Comparison of ENCODE assay signal across 26 cellular contexts in genomic region chr1:241331328-241331693, GRCh38. TPM values are rescaled to one million over a fixed set of nuclear protein-coding genes. Genes with fewer than 3 reads are reported as not detected.
DNase-seq lines count a peak whose midpoint lies in the region; ATAC-seq and TF ChIP-seq lines count a peak whose summit lies in the region.
"Had no signal": no experiment of that assay in that cellular context is flagged by ENCODE, and none has a peak within 500 bp of the region (broad histone marks: within the 10 kb centered on the region; RNA-seq: fewer than 3 reads in every experiment).

No MANE protein-coding gene starts in this region.

- H3K4me1 ChIP-seq in KMS-11 (ENCODE audit: low read depth, poor library complexity, severe bottlenecking) (peaks cover 24% of the 10 kb centered on the region), body of pancreas (no peaks in the 10 kb centered on the region), stomach (no peaks in the 10 kb centered on the region)
- H3K4me1 ChIP-seq: HAP-1, upper lobe of left lung had no signal

- DNase-seq in body of pancreas (no peak), lower leg skin (ENCODE audit: low spot score in 2 of 2) (no peak), stomach (no peak)
- DNase-seq: activated CD4-positive, alpha-beta T cell treated with anti-CD3 and anti-CD28 coated beads, Interleukin-2, amount 10 ng/mL, durations not matched to agents 7 days and 5 days; activated CD8-positive, alpha-beta memory T cell treated with anti-CD3 and anti-CD28 coated beads, Interleukin-2, amount 10 ng/mL, durations not matched to agents 7 days and 5 days; anterior cingulate cortex; C1 segment of cervical spinal cord; caudate nucleus; mesendoderm; natural killer cell; NCI-H1092; NCI-H1930; ovary; right cardiac atrium; RPMI8226; T-helper 17 cell; upper lobe of left lung had no signal

- H3K9me3 ChIP-seq in body of pancreas (no peaks in the 10 kb centered on the region), stomach (no peaks in the 10 kb centered on the region)
- H3K9me3 ChIP-seq: HAP-1, ovary, upper lobe of left lung had no signal

- 0 out of 2 replicates have a peak overlapping the region, but pooled peaks have one; percentile 23 for H3K4me2 ChIP-seq in KMS-11

- no peak overlapping the region for H2AFZ ChIP-seq in KMS-11 (ENCODE audit: low read depth)

- no peak overlapping the region for H3K4me3 ChIP-seq in KMS-11 (IDR thresholded peaks at IDR 0.05; ENCODE audit: insufficient read depth, low read depth, low read length)
- H3K4me3 ChIP-seq in body of pancreas = no peak overlapping the region
- H3K4me3 ChIP-seq in lower leg skin (ENCODE audit: low read depth, poor library complexity, severe bottlenecking) = no peak overlapping the region
- H3K4me3 ChIP-seq in stomach = no peak overlapping the region
- H3K4me3 ChIP-seq: HAP-1, ovary, SK-N-MC, upper lobe of left lung had no signal

- TF ChIP-seq CTCF in KMS-11 (conservative IDR thresholded peaks at IDR 0.05; ENCODE audit: low read depth, low read length) = no peak
- no peak for TF ChIP-seq CTCF in body of pancreas (IDR thresholded peaks at IDR 0.05)
- TF ChIP-seq CTCF in lower leg skin (IDR thresholded peaks at IDR 0.05) = no peak
- TF ChIP-seq CTCF in stomach (IDR thresholded peaks at IDR 0.05) = no peak

- no peaks in the 10 kb centered on the region for H3K79me2 ChIP-seq in KMS-11 (ENCODE audit: insufficient read depth, low read depth)

- intact Hi-C loops in body of pancreas (cut with DNase I) = no loop called here
- intact Hi-C loops in lower leg skin (cut with DNase I; ENCODE audit: low total_unique reads) = no loop called here
- intact Hi-C loops in stomach (cut with DNase I; ENCODE audit: low total_unique reads) = no loop called here

- H3K36me3 ChIP-seq in KMS-11 (ENCODE audit: insufficient read depth) (no peaks in the 10 kb centered on the region), body of pancreas (replicated peaks in 1 of 2; ENCODE audit: insufficient read depth in 1 of 2, low read depth in 2 of 2) (no peaks in the 10 kb centered on the region), stomach (no peaks in the 10 kb centered on the region)
- H3K36me3 ChIP-seq: HAP-1, ovary, upper lobe of left lung had no signal

- H4K20me1 ChIP-seq in KMS-11 (ENCODE audit: insufficient read depth) = no peaks in the 10 kb centered on the region

- H3K27ac ChIP-seq in KMS-11 = 0 out of 2 replicates have a peak overlapping the region, but pooled peaks have one; percentile 11
- H3K27ac ChIP-seq in body of pancreas = no peak overlapping the region
- H3K27ac ChIP-seq in stomach = no peak overlapping the region
- H3K27ac ChIP-seq: ovary, SK-N-MC, upper lobe of left lung had no signal

- no peak overlapping the region for H3K9ac ChIP-seq in KMS-11

- ATAC-seq in GM18502 (IDR thresholded peaks at IDR 0.05; ENCODE audit: poor library complexity, unreplicated experiment) (peak; percentile 49), GM19463 (IDR thresholded peaks at IDR 0.05; ENCODE audit: unreplicated experiment) (peak; percentile 20), HG03064 (IDR thresholded peaks at IDR 0.05; ENCODE audit: low read depth, unreplicated experiment) (peak; percentile 39), body of pancreas (no peak), GM21737 (IDR thresholded peaks at IDR 0.05; ENCODE audit: unreplicated experiment) (no peak)
- ATAC-seq: activated CD8-positive, alpha-beta memory T cell treated with anti-CD3 and anti-CD28 coated beads, Interleukin-2, amount 10 ng/mL, durations not matched to agents 7 days and 5 days; natural killer cell; right cardiac atrium; T-helper 17 cell had no signal

- no peaks in the 10 kb centered on the region for H3K27me3 ChIP-seq in KMS-11 (ENCODE audit: insufficient read depth, low read depth)
- no peaks in the 10 kb centered on the region for H3K27me3 ChIP-seq in body of pancreas
- H3K27me3 ChIP-seq in stomach = no peaks in the 10 kb centered on the region
- H3K27me3 ChIP-seq: ovary, upper lobe of left lung had no signal

- TF ChIP-seq POLR2A in body of pancreas (IDR thresholded peaks at IDR 0.05) (no peak), lower leg skin (IDR thresholded peaks at IDR 0.05) (no peak), stomach (IDR thresholded peaks at IDR 0.05) (no peak)

- TF ChIP-seq EP300 in stomach (IDR thresholded peaks at IDR 0.05) = no peak

RNA-seq across cellular contexts. Expression of gene RGS7, which starts 25.7 kb away (rescaled TPM):
- total RNA-seq in body of pancreas = under 1 TPM; 0.26 to 0.99 TPM
- total RNA-seq in lower leg skin = not detected
- 1 to 10 TPM in 3 of 5 donors, not detected in 2; 1.8 to 2.9 (median 2.2) TPM for total RNA-seq in stomach
- polyA plus RNA-seq in stomach = 1 to 10 TPM in 1 of 3 donors, under 1 TPM in 2; 0.23 to 2.0 (median 0.68) TPM
- total RNA-seq: A673; activated CD4-positive, alpha-beta T cell treated with anti-CD3 and anti-CD28 coated beads, Interleukin-2, amount 10 ng/mL, durations not matched to agents 7 days and 5 days; activated CD8-positive, alpha-beta memory T cell treated with anti-CD3 and anti-CD28 coated beads, Interleukin-2, amount 10 ng/mL, durations not matched to agents 7 days and 5 days; activated T-helper 1 cell treated with anti-CD3 and anti-CD28 coated beads, Interleukin-12 subunit alpha, Interleukin-12 subunit beta, Interleukin-2, Interleukin-4 antibody, amounts not matched to agents 30 ng/mL and 10 ng/mL and 1 ng/mL, durations not matched to agents 14 hours and 24 hours and 36 hours; natural killer cell; right cardiac atrium; T-helper 17 cell had no signal

Comparison
In these comparisons a context has a peak if more than half of its experiments do, and no peak if none do; other contexts are left out.
1. ATAC-seq: peak in GM18502 (single experiment), GM19463 (single experiment) and HG03064 (single experiment); none in body of pancreas (single experiment) and GM21737 (single experiment).